In genomic region chr14:54711812-54712211, GRCh38 we compare ENCODE assay signal across 17 cellular contexts.
A peak's percentile ranks its signal among the peaks of the same experiment; 100 is the strongest.
DNase-seq lines count a peak whose midpoint lies in the region; ATAC-seq and TF ChIP-seq lines count a peak whose summit lies in the region.
"Had no signal": no experiment of that assay in that cellular context is flagged by ENCODE, and none has a peak within 500 bp of the region (broad histone marks: within the 10 kb centered on the region; RNA-seq: fewer than 3 reads in every experiment).

No MANE protein-coding gene starts in this region.

- H3K27me3 Mint-ChIP-seq in activated CD8-positive, alpha-beta T cell treated with anti-CD3 and anti-CD28 coated beads for 36 hours, result peaks cover 5% of the 10 kb centered on the region
- H3K27me3 Mint-ChIP-seq in stimulated activated naive B cell treated with anti-CD40 and anti-IgM and Interleukin-4, amounts not matched to agents 10 μg/mL and 1 μg/mL and 100 μg/mL, for 72 hours, result no peaks in the 10 kb centered on the region
- H3K27me3 Mint-ChIP-seq in activated T-helper 2 cell treated with anti-CD3 and anti-CD28 coated beads, Interferon-gamma antibody, Interleukin-2, Interleukin-4, amounts not matched to agents 10 μg/mL and 5 μg/mL and 100 μg/mL, durations not matched to agents 14 hours and 24 hours and 36 hours (ENCODE audit: low read depth), result peaks cover 17% of the 10 kb centered on the region

- DNase-seq in GM12865 (ENCODE audit: low read depth), result peak; percentile 14
- peak; percentile 24 for DNase-seq in activated CD8-positive, alpha-beta T cell treated with anti-CD3 and anti-CD28 coated beads for 36 hours
- no peak for DNase-seq in right atrium auricular region (ENCODE audit: low spot score)
- no peak for DNase-seq in stimulated activated naive B cell treated with anti-CD40 and anti-IgM and Interleukin-4, amounts not matched to agents 10 μg/mL and 1 μg/mL and 100 μg/mL, for 72 hours
- DNase-seq in islet precursor cell, result no peak
- no peak for DNase-seq in cerebellum (ENCODE audit: low spot score)
- no peak for DNase-seq in GM10248 (ENCODE audit: extremely low spot score)
- DNase-seq in activated T-helper 2 cell treated with anti-CD3 and anti-CD28 coated beads, Interferon-gamma antibody, Interleukin-2, Interleukin-4, amounts not matched to agents 10 μg/mL and 5 μg/mL and 100 μg/mL, durations not matched to agents 14 hours and 24 hours and 36 hours (ENCODE audit: low spot score), result no peak
- DNase-seq: activated CD4-positive, alpha-beta T cell treated with anti-CD3 and anti-CD28 coated beads for 48 hours; activated naive CD4-positive, alpha-beta T cell treated with Interleukin-2 at 50 U/mL for 16 hours; CD8-positive, alpha-beta T cell; effector CD4-positive, alpha-beta T cell; GOT3; head of caudate nucleus; NCI-H1930 had no signal

- peaks cover 8% of the 10 kb centered on the region for H3K36me3 Mint-ChIP-seq in activated CD8-positive, alpha-beta T cell treated with anti-CD3 and anti-CD28 coated beads for 36 hours (ENCODE audit: low read depth)
- H3K36me3 Mint-ChIP-seq in stimulated activated naive B cell treated with anti-CD40 and anti-IgM and Interleukin-4, amounts not matched to agents 10 μg/mL and 1 μg/mL and 100 μg/mL, for 72 hours, result peaks cover under 1% of the 10 kb centered on the region in 2 donors
- H3K36me3 Mint-ChIP-seq in activated T-helper 2 cell treated with anti-CD3 and anti-CD28 coated beads, Interferon-gamma antibody, Interleukin-2, Interleukin-4, amounts not matched to agents 10 μg/mL and 5 μg/mL and 100 μg/mL, durations not matched to agents 14 hours and 24 hours and 36 hours (ENCODE audit: low read depth), result peaks cover 6% of the 10 kb centered on the region
- H3K36me3 Mint-ChIP-seq: CD8-positive, alpha-beta T cell had no signal

- ATAC-seq in activated CD8-positive, alpha-beta T cell treated with anti-CD3 and anti-CD28 coated beads for 36 hours, result peak; percentile 31
- ATAC-seq in stimulated activated naive B cell treated with anti-CD40 and anti-IgM and Interleukin-4, amounts not matched to agents 10 μg/mL and 1 μg/mL and 100 μg/mL, for 72 hours (replicated peaks), result peak; percentile 12 to 37
- ATAC-seq: CD8-positive, alpha-beta T cell had no signal

- POLR2A ChIA-PET in activated CD8-positive, alpha-beta T cell treated with anti-CD3 and anti-CD28 coated beads for 36 hours (lab: Charles Lee), result interaction anchor here (1.1 kb wide), 1 partner anchor 145 kb away, joined by 3 read pairs; the partner anchor contains the start of gene SAMD4A
- POLR2A ChIA-PET in GM10248 (lab: Yijun Ruan, JAX), result no interaction called here

- intact Hi-C loops in activated CD8-positive, alpha-beta T cell treated with anti-CD3 and anti-CD28 coated beads for 36 hours (cut with micrococcal nuclease), result no loop called here
- intact Hi-C loops in activated T-helper 2 cell treated with anti-CD3 and anti-CD28 coated beads, Interferon-gamma antibody, Interleukin-2, Interleukin-4, amounts not matched to agents 10 μg/mL and 5 μg/mL and 100 μg/mL, durations not matched to agents 14 hours and 24 hours and 36 hours (cut with micrococcal nuclease), result no loop called here

- CTCF ChIA-PET in activated CD8-positive, alpha-beta T cell treated with anti-CD3 and anti-CD28 coated beads for 36 hours (lab: Charles Lee), result interaction anchor here (1.1 to 4.5 kb wide), 5 partner anchors 12 to 147 kb away, joined by 3 to 30 read pairs (median 7); partner anchors contain the start of gene SAMD4A
- CTCF ChIA-PET in GM10248 (lab: Yijun Ruan, JAX), result interaction anchor here (0.9 to 6.0 kb wide), 4 partner anchors 10 to 62 kb away, joined by 3 to 53 read pairs (median 12); no protein-coding TSS in a partner anchor

- TF ChIP-seq CTCF in GM12865 (IDR thresholded peaks at IDR 0.05; ENCODE audit: insufficient read depth, low read depth, low read length, missing control alignments) (no peak), right atrium auricular region (IDR thresholded peaks at IDR 0.05) (no peak), GM10248 (IDR thresholded peaks at IDR 0.05; ENCODE audit: control extremely low read depth, extremely low read depth, low read depth, missing control alignments) (no peak)
- no peak for TF ChIP-seq CTCF in activated CD8-positive, alpha-beta T cell treated with anti-CD3 and anti-CD28 coated beads for 36 hours (IDR thresholded peaks at IDR 0.05)

- peaks cover 18% of the 10 kb centered on the region for H3K4me1 Mint-ChIP-seq in activated CD8-positive, alpha-beta T cell treated with anti-CD3 and anti-CD28 coated beads for 36 hours (ENCODE audit: low read depth)
- H3K4me1 Mint-ChIP-seq in stimulated activated naive B cell treated with anti-CD40 and anti-IgM and Interleukin-4, amounts not matched to agents 10 μg/mL and 1 μg/mL and 100 μg/mL, for 72 hours, result peaks cover 16 to 31% of the 10 kb centered on the region in 2 donors
- peaks cover 14% of the 10 kb centered on the region for H3K4me1 Mint-ChIP-seq in activated T-helper 2 cell treated with anti-CD3 and anti-CD28 coated beads, Interferon-gamma antibody, Interleukin-2, Interleukin-4, amounts not matched to agents 10 μg/mL and 5 μg/mL and 100 μg/mL, durations not matched to agents 14 hours and 24 hours and 36 hours (ENCODE audit: low read depth)

- no peaks in the 10 kb centered on the region for H3K27me3 ChIP-seq in right atrium auricular region

- no peak overlapping the region for H3K4me3 Mint-ChIP-seq in activated CD8-positive, alpha-beta T cell treated with anti-CD3 and anti-CD28 coated beads for 36 hours
- H3K4me3 Mint-ChIP-seq in stimulated activated naive B cell treated with anti-CD40 and anti-IgM and Interleukin-4, amounts not matched to agents 10 μg/mL and 1 μg/mL and 100 μg/mL, for 72 hours, result peak overlapping the region; percentile 22 to 53
- H3K4me3 Mint-ChIP-seq in activated T-helper 2 cell treated with anti-CD3 and anti-CD28 coated beads, Interferon-gamma antibody, Interleukin-2, Interleukin-4, amounts not matched to agents 10 μg/mL and 5 μg/mL and 100 μg/mL, durations not matched to agents 14 hours and 24 hours and 36 hours (ENCODE audit: low read depth), result no peak overlapping the region
- H3K4me3 Mint-ChIP-seq: CD8-positive, alpha-beta T cell had no signal

- peak overlapping the region; percentile 80 to 88 for H3K27ac ChIP-seq in right atrium auricular region

- H3K9me3 ChIP-seq in right atrium auricular region, result no peaks in the 10 kb centered on the region
- H3K9me3 ChIP-seq: prostate gland had no signal

- H3K36me3 ChIP-seq in right atrium auricular region, result no peaks in the 10 kb centered on the region
- H3K36me3 ChIP-seq: prostate gland had no signal

- H3K4me3 ChIP-seq in GM12865 (ENCODE audit: low read depth, low read length), result no peak overlapping the region
- H3K4me3 ChIP-seq in right atrium auricular region, result no peak overlapping the region
- H3K4me3 ChIP-seq: lung, prostate gland had no signal

- no peaks in the 10 kb centered on the region for H3K9me3 Mint-ChIP-seq in activated CD8-positive, alpha-beta T cell treated with anti-CD3 and anti-CD28 coated beads for 36 hours
- peaks cover 0 to 2% of the 10 kb centered on the region in 2 donors for H3K9me3 Mint-ChIP-seq in stimulated activated naive B cell treated with anti-CD40 and anti-IgM and Interleukin-4, amounts not matched to agents 10 μg/mL and 1 μg/mL and 100 μg/mL, for 72 hours
- H3K9me3 Mint-ChIP-seq in activated T-helper 2 cell treated with anti-CD3 and anti-CD28 coated beads, Interferon-gamma antibody, Interleukin-2, Interleukin-4, amounts not matched to agents 10 μg/mL and 5 μg/mL and 100 μg/mL, durations not matched to agents 14 hours and 24 hours and 36 hours, result peaks cover 6% of the 10 kb centered on the region
- H3K9me3 Mint-ChIP-seq: CD8-positive, alpha-beta T cell had no signal

- H3K4me1 ChIP-seq in right atrium auricular region, result peaks cover 0 to 73% of the 10 kb centered on the region in 2 donors
- H3K4me1 ChIP-seq: prostate gland had no signal

- H3K27ac Mint-ChIP-seq in activated CD8-positive, alpha-beta T cell treated with anti-CD3 and anti-CD28 coated beads for 36 hours, result no peak overlapping the region
- peak overlapping the region; percentile 53 for H3K27ac Mint-ChIP-seq in stimulated activated naive B cell treated with anti-CD40 and anti-IgM and Interleukin-4, amounts not matched to agents 10 μg/mL and 1 μg/mL and 100 μg/mL, for 72 hours
- H3K27ac Mint-ChIP-seq in activated T-helper 2 cell treated with anti-CD3 and anti-CD28 coated beads, Interferon-gamma antibody, Interleukin-2, Interleukin-4, amounts not matched to agents 10 μg/mL and 5 μg/mL and 100 μg/mL, durations not matched to agents 14 hours and 24 hours and 36 hours, result no peak overlapping the region
- H3K27ac Mint-ChIP-seq: CD8-positive, alpha-beta T cell had no signal

Comparison
In these comparisons a context has a peak if more than half of its experiments do, and no peak if none do; other contexts are left out.
1. DNase-seq: peak in GM12865 (single experiment) and activated CD8-positive, alpha-beta T cell treated with anti-CD3 and anti-CD28 coated beads for 36 hours (single experiment); none in right atrium auricular region (single experiment), stimulated activated naive B cell treated with anti-CD40 and anti-IgM and Interleukin-4, amounts not matched to agents 10 μg/mL and 1 μg/mL and 100 μg/mL, for 72 hours (single experiment), islet precursor cell (single experiment), cerebellum (single experiment), GM10248 (single experiment) and activated T-helper 2 cell treated with anti-CD3 and anti-CD28 coated beads, Interferon-gamma antibody, Interleukin-2, Interleukin-4, amounts not matched to agents 10 μg/mL and 5 μg/mL and 100 μg/mL, durations not matched to agents 14 hours and 24 hours and 36 hours (single experiment).
2. H3K4me3 Mint-ChIP-seq: peak in stimulated activated naive B cell treated with anti-CD40 and anti-IgM and Interleukin-4, amounts not matched to agents 10 μg/mL and 1 μg/mL and 100 μg/mL, for 72 hours (2 of 2); none in activated CD8-positive, alpha-beta T cell treated with anti-CD3 and anti-CD28 coated beads for 36 hours (single experiment) and activated T-helper 2 cell treated with anti-CD3 and anti-CD28 coated beads, Interferon-gamma antibody, Interleukin-2, Interleukin-4, amounts not matched to agents 10 μg/mL and 5 μg/mL and 100 μg/mL, durations not matched to agents 14 hours and 24 hours and 36 hours (single experiment).